In genomic region chr2:7281348-7281747, GRCh38 we compare ENCODE assay signal across 26 cellular contexts.
DNase-seq lines count a peak whose midpoint lies in the region; ATAC-seq and TF ChIP-seq lines count a peak whose summit lies in the region.
"Had no signal": no experiment of that assay in that cellular context is flagged by ENCODE, and none has a peak within 500 bp of the region (broad histone marks: within the 10 kb centered on the region; RNA-seq: fewer than 3 reads in every experiment).

No MANE protein-coding gene starts in this region.

- no peaks in the 10 kb centered on the region for H3K36me3 Mint-ChIP-seq in neural progenitor cell
- H3K36me3 Mint-ChIP-seq in activated CD4-positive, alpha-beta T cell treated with anti-CD3 and anti-CD28 coated beads, Interleukin-2, amount 10 ng/mL, durations not matched to agents 24 days and 14 days (ENCODE audit: low read depth) = no peaks in the 10 kb centered on the region
- H3K36me3 Mint-ChIP-seq: CD14-positive monocyte; stimulated activated effector memory CD8-positive, alpha-beta T cell treated with anti-CD3 and anti-CD28 coated beads, Interleukin-12 subunit alpha, Interleukin-12 subunit beta, amount 100 ng/mL, for 72 hours had no signal

- H3K4me3 Mint-ChIP-seq in neural progenitor cell = peak overlapping the region; percentile 0
- no peak overlapping the region for H3K4me3 Mint-ChIP-seq in activated CD4-positive, alpha-beta T cell treated with anti-CD3 and anti-CD28 coated beads, Interleukin-2, amount 10 ng/mL, durations not matched to agents 24 days and 14 days
- H3K4me3 Mint-ChIP-seq: activated naive CD4-positive, alpha-beta T cell treated with anti-CD3 and anti-CD28 coated beads for 36 hours; activated T-cell treated with anti-CD3 and anti-CD28 coated beads, Interleukin-2, amount 50 U/mL, for 72 hours; CD14-positive monocyte; immature natural killer cell; stimulated activated effector memory CD8-positive, alpha-beta T cell treated with anti-CD3 and anti-CD28 coated beads, Interleukin-12 subunit alpha, Interleukin-12 subunit beta, amount 100 ng/mL, for 72 hours had no signal

- no peak overlapping the region for H3K4me2 ChIP-seq in neural progenitor cell
- H3K4me2 ChIP-seq: hepatocyte, KMS-11 had no signal

- peak overlapping the region; percentile 43 for H3K27ac ChIP-seq in angular gyrus (ENCODE audit: low read depth, low read length)
- no peak overlapping the region for H3K27ac ChIP-seq in neural progenitor cell
- no peak overlapping the region for H3K27ac ChIP-seq in foreskin keratinocyte
- H3K27ac ChIP-seq: epithelial cell of prostate, hepatocyte, KMS-11, psoas muscle, skin epidermis had no signal

- H3K9me3 ChIP-seq in neural progenitor cell (ENCODE audit: low read depth) = no peaks in the 10 kb centered on the region
- H3K9me3 ChIP-seq: psoas muscle had no signal

- no peaks in the 10 kb centered on the region for H3F3A ChIP-seq in neural progenitor cell (ENCODE audit: low read depth)

- no peaks in the 10 kb centered on the region for H3K79me2 ChIP-seq in neural progenitor cell (ENCODE audit: low read depth)
- H3K79me2 ChIP-seq: hepatocyte had no signal

- no peak for DNase-seq in neural progenitor cell (ENCODE audit: low spot score)
- no peak for DNase-seq in foreskin keratinocyte
- DNase-seq in NCI-H69 (lab: John Stamatoyannopoulos, UW) = no peak
- DNase-seq in activated CD4-positive, alpha-beta T cell treated with anti-CD3 and anti-CD28 coated beads, Interleukin-2, amount 10 ng/mL, durations not matched to agents 24 days and 14 days = no peak
- DNase-seq: activated CD4-positive, CD25-positive, alpha-beta regulatory T cell treated with anti-CD3 and anti-CD28 coated beads, Interleukin-2, amount 50 U/mL, for 72 hours; activated naive CD4-positive, alpha-beta T cell treated with anti-CD3 and anti-CD28 coated beads for 36 hours; activated T-cell treated with anti-CD3 and anti-CD28 coated beads, Interleukin-2, amount 50 U/mL, for 72 hours; foreskin fibroblast; HCEC 1CT; immature natural killer cell; left ventricle myocardium superior; NCI-H187; psoas muscle; SIG-M5; stimulated activated CD4-positive, alpha-beta T cell treated with anti-CD3 and anti-CD28 coated beads, Interleukin-1b, Interleukin-23, amount 100 ng/mL, for 48 hours had no signal

- H3K27me3 ChIP-seq in neural progenitor cell = no peaks in the 10 kb centered on the region
- H3K27me3 ChIP-seq in foreskin keratinocyte = no peaks in the 10 kb centered on the region
- H3K27me3 ChIP-seq: hepatocyte had no signal

- H3K4me1 Mint-ChIP-seq in neural progenitor cell = peaks cover 18% of the 10 kb centered on the region
- no peaks in the 10 kb centered on the region for H3K4me1 Mint-ChIP-seq in activated CD4-positive, alpha-beta T cell treated with anti-CD3 and anti-CD28 coated beads, Interleukin-2, amount 10 ng/mL, durations not matched to agents 24 days and 14 days
- H3K4me1 Mint-ChIP-seq: CD14-positive monocyte; immature natural killer cell; stimulated activated effector memory CD8-positive, alpha-beta T cell treated with anti-CD3 and anti-CD28 coated beads, Interleukin-12 subunit alpha, Interleukin-12 subunit beta, amount 100 ng/mL, for 72 hours had no signal

- no peak overlapping the region for H3K9ac ChIP-seq in neural progenitor cell
- H3K9ac ChIP-seq: KMS-11 had no signal

- H3K27me3 Mint-ChIP-seq in neural progenitor cell (ENCODE audit: insufficient read depth, low read depth) = no peaks in the 10 kb centered on the region
- H3K27me3 Mint-ChIP-seq in activated CD4-positive, alpha-beta T cell treated with anti-CD3 and anti-CD28 coated beads, Interleukin-2, amount 10 ng/mL, durations not matched to agents 24 days and 14 days = no peaks in the 10 kb centered on the region

- H2AFZ ChIP-seq in neural progenitor cell (replicated peaks) = peak overlapping the region; percentile 40
- H2AFZ ChIP-seq: hepatocyte had no signal

- peak overlapping the region; percentile 88 for H3K27ac Mint-ChIP-seq in neural progenitor cell
- H3K27ac Mint-ChIP-seq in activated CD4-positive, alpha-beta T cell treated with anti-CD3 and anti-CD28 coated beads, Interleukin-2, amount 10 ng/mL, durations not matched to agents 24 days and 14 days = no peak overlapping the region
- H3K27ac Mint-ChIP-seq: activated naive CD4-positive, alpha-beta T cell treated with anti-CD3 and anti-CD28 coated beads for 36 hours; activated T-cell treated with anti-CD3 and anti-CD28 coated beads, Interleukin-2, amount 50 U/mL, for 72 hours; CD14-positive monocyte; immature natural killer cell; stimulated activated effector memory CD8-positive, alpha-beta T cell treated with anti-CD3 and anti-CD28 coated beads, Interleukin-12 subunit alpha, Interleukin-12 subunit beta, amount 100 ng/mL, for 72 hours had no signal

- no peak overlapping the region for H3K4me3 ChIP-seq in neural progenitor cell
- H3K4me3 ChIP-seq: hepatocyte, psoas muscle, skin epidermis had no signal

- no peaks in the 10 kb centered on the region for H4K20me1 ChIP-seq in neural progenitor cell (ENCODE audit: low read depth)

- intact Hi-C loops in activated CD4-positive, alpha-beta T cell treated with anti-CD3 and anti-CD28 coated beads, Interleukin-2, amount 10 ng/mL, durations not matched to agents 24 days and 14 days (cut with micrococcal nuclease) = no loop called here

- ATAC-seq in GM18498 (IDR thresholded peaks at IDR 0.05; ENCODE audit: unreplicated experiment) = peak; percentile 75
- peak; percentile 52 for ATAC-seq in GM21529 (IDR thresholded peaks at IDR 0.05; ENCODE audit: unreplicated experiment)
- no peak for ATAC-seq in foreskin keratinocyte
- no peak for ATAC-seq in HG03196 (IDR thresholded peaks at IDR 0.05; ENCODE audit: unreplicated experiment)
- ATAC-seq: activated T-cell treated with anti-CD3 and anti-CD28 coated beads, Interleukin-2, amount 50 U/mL, for 72 hours; left ventricle myocardium superior; Panc1; psoas muscle; stimulated activated effector memory CD8-positive, alpha-beta T cell treated with anti-CD3 and anti-CD28 coated beads, Interleukin-12 subunit alpha, Interleukin-12 subunit beta, amount 100 ng/mL, for 72 hours had no signal

- TF ChIP-seq CTCF in neural progenitor cell (IDR thresholded peaks at IDR 0.05) (no peak), foreskin keratinocyte (conservative IDR thresholded peaks at IDR 0.05) (no peak)

- H3K36me3 ChIP-seq in neural progenitor cell = no peaks in the 10 kb centered on the region

- H3K9me3 Mint-ChIP-seq in neural progenitor cell = peaks cover 4% of the 10 kb centered on the region
- H3K9me3 Mint-ChIP-seq in activated CD4-positive, alpha-beta T cell treated with anti-CD3 and anti-CD28 coated beads, Interleukin-2, amount 10 ng/mL, durations not matched to agents 24 days and 14 days = no peaks in the 10 kb centered on the region
- H3K9me3 Mint-ChIP-seq: activated naive CD4-positive, alpha-beta T cell treated with anti-CD3 and anti-CD28 coated beads for 36 hours; activated T-cell treated with anti-CD3 and anti-CD28 coated beads, Interleukin-2, amount 50 U/mL, for 72 hours; immature natural killer cell; stimulated activated effector memory CD8-positive, alpha-beta T cell treated with anti-CD3 and anti-CD28 coated beads, Interleukin-12 subunit alpha, Interleukin-12 subunit beta, amount 100 ng/mL, for 72 hours had no signal

- peaks cover 9% of the 10 kb centered on the region for H3K4me1 ChIP-seq in neural progenitor cell
- H3K4me1 ChIP-seq in foreskin keratinocyte = no peaks in the 10 kb centered on the region
- H3K4me1 ChIP-seq: psoas muscle had no signal

Comparison
In these comparisons a context has a peak if more than half of its experiments do, and no peak if none do; other contexts are left out.
1. ATAC-seq: peak in GM18498 (single experiment) and GM21529 (single experiment); none in foreskin keratinocyte (single experiment) and HG03196 (single experiment).